Comparison of ENCODE assay signal across 24 cellular contexts in the genomic region with DNA sequence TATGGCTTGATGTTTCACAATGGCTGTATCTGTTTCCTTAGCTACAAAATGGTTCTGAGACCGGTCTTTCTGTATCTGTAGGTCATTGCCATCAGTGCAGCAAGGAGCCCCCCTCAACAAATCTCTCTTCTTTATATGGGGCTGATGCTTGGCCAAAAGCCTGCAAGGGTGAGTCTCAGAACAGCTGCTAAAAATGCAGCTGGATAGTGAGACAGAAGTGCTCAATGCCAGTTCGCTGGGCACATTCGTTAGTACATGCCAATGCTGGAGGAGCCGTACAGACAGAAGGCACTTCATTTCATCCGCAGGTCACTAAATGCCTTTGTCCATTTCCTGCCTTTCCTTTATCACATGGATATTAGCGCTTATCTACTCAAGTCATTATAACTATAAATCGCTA.
DNase-seq lines count a peak whose midpoint lies in the region; ATAC-seq and TF ChIP-seq lines count a peak whose summit lies in the region.
"Had no signal": no experiment of that assay in that cellular context is flagged by ENCODE, and none has a peak within 500 bp of the region (broad histone marks: within the 10 kb centered on the region; RNA-seq: fewer than 3 reads in every experiment).

No MANE protein-coding gene starts in this region.

- H3K4me1 ChIP-seq in IMR-90 (ENCODE audit: control insufficient read depth, insufficient read depth, low read length), result peaks cover 8% of the 10 kb centered on the region
- H3K4me1 ChIP-seq: colonic mucosa had no signal

- dilution Hi-C loops in IMR-90 (cut with HindIII; ENCODE audit: low sequenced_read_pairs, unreplicated experiment), result no loop called here

- H3K23ac ChIP-seq in IMR-90 (ENCODE audit: low read depth, low read length), result peak overlapping the region; percentile 54; the same call in 1 of the 2 replicates

- CTCF ChIA-PET in activated CD8-positive, alpha-beta memory T cell treated with anti-CD3 and anti-CD28 coated beads, Interleukin-2, amount 10 ng/mL, durations not matched to agents 7 days and 5 days (lab: Charles Lee), result interaction anchor here (1.1 to 4.5 kb wide), 5 partner anchors 8 to 65 kb away, joined by 3 to 30 read pairs (median 6); no protein-coding TSS in a partner anchor
- CTCF ChIA-PET in IMR-90 (lab: Yijun Ruan, JAX), result interaction anchor here (0.6 kb wide), 1 partner anchor 66 kb away, joined by 4 read pairs; no protein-coding TSS in a partner anchor

- peak overlapping the region; percentile 48 to 69; a peak in 2 of 4 replicates for H4K8ac ChIP-seq in IMR-90 (ENCODE audit: low read depth in 2 of 2, low read length in 2 of 2)

- no peak for ATAC-seq in activated CD8-positive, alpha-beta memory T cell treated with anti-CD3 and anti-CD28 coated beads, Interleukin-2, amount 10 ng/mL, durations not matched to agents 7 days and 5 days
- ATAC-seq in IMR-90 (ENCODE audit: low read depth) (no peak), GM21381 (IDR thresholded peaks at IDR 0.05; ENCODE audit: unreplicated experiment) (no peak)
- ATAC-seq in natural killer cell treated with Interleukin-12 subunit alpha and Interleukin-12 subunit beta and Interleukin-15 and Interleukin-18, amount 100 ng/mL, for 72 hours, result no peak
- ATAC-seq: A549, lower lobe of right lung had no signal

- no peak overlapping the region for H3K4me3 ChIP-seq in IMR-90 (ENCODE audit: insufficient read depth, low read depth, low read length)
- H3K4me3 ChIP-seq: A549, colonic mucosa, lower lobe of right lung, spleen, upper lobe of left lung had no signal

- peak overlapping the region; percentile 87 for H3K4ac ChIP-seq in IMR-90 (ENCODE audit: low read depth, low read length)

- no peak overlapping the region for H3K56ac ChIP-seq in IMR-90 (ENCODE audit: extremely low read depth, insufficient read depth, low read length)

- H3K36me3 ChIP-seq in IMR-90 (ENCODE audit: control insufficient read depth, insufficient read depth, low read length), result no peaks in the 10 kb centered on the region
- H3K36me3 ChIP-seq: brain microvascular endothelial cell, colonic mucosa, lower lobe of right lung, upper lobe of left lung had no signal

- no peak overlapping the region for H4K5ac ChIP-seq in IMR-90 (ENCODE audit: low read depth, low read length)

- peak overlapping the region; percentile 79 for H3K27ac Mint-ChIP-seq in activated CD8-positive, alpha-beta memory T cell treated with anti-CD3 and anti-CD28 coated beads, Interleukin-2, amount 10 ng/mL, durations not matched to agents 7 days and 5 days
- H3K27ac Mint-ChIP-seq in activated naive CD8-positive, alpha-beta T cell, result peak overlapping the region; percentile 87
- H3K27ac Mint-ChIP-seq in natural killer cell treated with Interleukin-12 subunit alpha and Interleukin-12 subunit beta and Interleukin-15 and Interleukin-18, amount 100 ng/mL, for 72 hours, result peak overlapping the region; percentile 93 to 94
- H3K27ac Mint-ChIP-seq: H9 had no signal

- POLR2A ChIA-PET in IMR-90 (lab: Charles Lee; ENCODE audit: unreplicated experiment), result no interaction called here

- peak overlapping the region; percentile 37; the same call in 1 of the 2 replicates for H3K18ac ChIP-seq in IMR-90 (ENCODE audit: low read depth, low read length)

- peaks cover 32% of the 10 kb centered on the region for H3K36me3 Mint-ChIP-seq in activated CD8-positive, alpha-beta memory T cell treated with anti-CD3 and anti-CD28 coated beads, Interleukin-2, amount 10 ng/mL, durations not matched to agents 7 days and 5 days
- peaks cover 22% of the 10 kb centered on the region for H3K36me3 Mint-ChIP-seq in activated naive CD8-positive, alpha-beta T cell
- H3K36me3 Mint-ChIP-seq in natural killer cell treated with Interleukin-12 subunit alpha and Interleukin-12 subunit beta and Interleukin-15 and Interleukin-18, amount 100 ng/mL, for 72 hours, result peaks cover 9% of the 10 kb centered on the region

- peak overlapping the region; percentile 77 for H2BK15ac ChIP-seq in IMR-90 (ENCODE audit: low read depth, low read length)

- WGBS in IMR-90 (ENCODE audit: extremely low coverage in 2 of 2, insufficient read length in 1 of 2), 2 experiments, result 93% methylated on average over 2 of the region's 7 CpGs; no CpG with 5 or more reads in 1 of the 2 experiments

- H3K4me3 Mint-ChIP-seq in activated CD8-positive, alpha-beta memory T cell treated with anti-CD3 and anti-CD28 coated beads, Interleukin-2, amount 10 ng/mL, durations not matched to agents 7 days and 5 days, result no peak overlapping the region
- H3K4me3 Mint-ChIP-seq in activated naive CD8-positive, alpha-beta T cell, result no peak overlapping the region
- peak overlapping the region; percentile 26 for H3K4me3 Mint-ChIP-seq in natural killer cell treated with Interleukin-12 subunit alpha and Interleukin-12 subunit beta and Interleukin-15 and Interleukin-18, amount 100 ng/mL, for 72 hours
- H3K4me3 Mint-ChIP-seq: H9 had no signal

- H3K27ac ChIP-seq in IMR-90 (ENCODE audit: insufficient read depth, low read length), result no peak overlapping the region
- H3K27ac ChIP-seq: colonic mucosa had no signal

- H3K9me3 Mint-ChIP-seq in activated CD8-positive, alpha-beta memory T cell treated with anti-CD3 and anti-CD28 coated beads, Interleukin-2, amount 10 ng/mL, durations not matched to agents 7 days and 5 days (ENCODE audit: low read depth), result no peaks in the 10 kb centered on the region
- no peaks in the 10 kb centered on the region for H3K9me3 Mint-ChIP-seq in activated naive CD8-positive, alpha-beta T cell (ENCODE audit: low read depth)
- H3K9me3 Mint-ChIP-seq in natural killer cell treated with Interleukin-12 subunit alpha and Interleukin-12 subunit beta and Interleukin-15 and Interleukin-18, amount 100 ng/mL, for 72 hours, result peaks cover 2% of the 10 kb centered on the region
- H3K9me3 Mint-ChIP-seq: H9 had no signal

- H2AK5ac ChIP-seq in IMR-90 (ENCODE audit: low read depth, low read length), result peak overlapping the region; percentile 89

- H4K91ac ChIP-seq in IMR-90 (ENCODE audit: insufficient read depth, low read depth, low read length), result 0 out of 2 replicates have a peak overlapping the region, but pooled peaks have one; percentile 6

- H3K27me3 ChIP-seq in IMR-90 (ENCODE audit: control insufficient read depth, insufficient read depth, low read length), result no peaks in the 10 kb centered on the region
- H3K27me3 ChIP-seq: brain microvascular endothelial cell, colonic mucosa, spleen, upper lobe of left lung had no signal

- no peak for TF ChIP-seq CTCF in IMR-90 (conservative IDR thresholded peaks at IDR 0.05; ENCODE audit: low read depth, low read length)

- peak overlapping the region; percentile 76 for H2BK5ac ChIP-seq in IMR-90 (ENCODE audit: low read depth, low read length, poor library complexity, severe bottlenecking)

- no peak for TF ChIP-seq RAD21 in IMR-90 (IDR thresholded peaks at IDR 0.05; ENCODE audit: low read length)

- peak overlapping the region; percentile 88 for H3K14ac ChIP-seq in IMR-90 (replicated peaks; ENCODE audit: low read depth, low read length)

- peaks cover 63% of the 10 kb centered on the region for H3K4me1 Mint-ChIP-seq in activated CD8-positive, alpha-beta memory T cell treated with anti-CD3 and anti-CD28 coated beads, Interleukin-2, amount 10 ng/mL, durations not matched to agents 7 days and 5 days
- peaks cover 80% of the 10 kb centered on the region for H3K4me1 Mint-ChIP-seq in activated naive CD8-positive, alpha-beta T cell (ENCODE audit: low read depth)
- peaks cover 59 to 64% of the 10 kb centered on the region in 2 donors for H3K4me1 Mint-ChIP-seq in natural killer cell treated with Interleukin-12 subunit alpha and Interleukin-12 subunit beta and Interleukin-15 and Interleukin-18, amount 100 ng/mL, for 72 hours (ENCODE audit: low read depth in 2 of 2)

- H2AK9ac ChIP-seq in IMR-90 (replicated peaks; ENCODE audit: low read depth, low read length, poor library complexity), result peak overlapping the region; percentile 23

- H2AFZ ChIP-seq in IMR-90 (replicated peaks; ENCODE audit: low read length, poor library complexity), result no peak overlapping the region

- H3K27me3 Mint-ChIP-seq in activated CD8-positive, alpha-beta memory T cell treated with anti-CD3 and anti-CD28 coated beads, Interleukin-2, amount 10 ng/mL, durations not matched to agents 7 days and 5 days, result peaks cover 6% of the 10 kb centered on the region
- no peaks in the 10 kb centered on the region for H3K27me3 Mint-ChIP-seq in activated naive CD8-positive, alpha-beta T cell
- H3K27me3 Mint-ChIP-seq in natural killer cell treated with Interleukin-12 subunit alpha and Interleukin-12 subunit beta and Interleukin-15 and Interleukin-18, amount 100 ng/mL, for 72 hours, result no peaks in the 10 kb centered on the region

- intact Hi-C loops in IMR-90 (cut with micrococcal nuclease), result loop anchor here (5.0 kb wide), 1 partner anchor 64 kb away; no protein-coding TSS in a partner anchor

- H3K79me1 ChIP-seq in IMR-90 (ENCODE audit: low read depth in 1 of 2, low read length in 2 of 2), result peaks cover 0 to 23% of the 10 kb centered on the region in 2 experiments; a peak in 2 of 4 replicates

- no peak for DNase-seq in activated CD8-positive, alpha-beta memory T cell treated with anti-CD3 and anti-CD28 coated beads, Interleukin-2, amount 10 ng/mL, durations not matched to agents 7 days and 5 days
- DNase-seq in activated CD8-positive, alpha-beta memory T cell treated with anti-CD3 and anti-CD28 coated beads, Interleukin-2, amount 50 U/mL, for 4 hours, result no peak
- no peak for DNase-seq in IMR-90
- DNase-seq in natural killer cell treated with Interleukin-12 subunit alpha and Interleukin-12 subunit beta and Interleukin-15 and Interleukin-18, amount 100 ng/mL, for 72 hours (ENCODE audit: low spot score), result no peak
- DNase-seq in AG20443 (ENCODE audit: low spot score), result no peak
- no peak for DNase-seq in cerebellar cortex (ENCODE audit: low spot score)
- DNase-seq: brain microvascular endothelial cell; colonic mucosa; H9; islet precursor cell; lower lobe of right lung; NCI-H1092 treated with DMSO at 0.1 percent for 48 hours; NCI-H2029 treated with DMSO at 0.1 percent for 48 hours; NCI-H345; NCI-H774; OCI-M1; Right ventricle myocardium superior; spleen; stimulated activated CD4-positive, alpha-beta T cell treated with anti-CD3 and anti-CD28 coated beads, Interleukin-4, amount 100 ng/mL, for 4 hours; SW 1271; upper lobe of left lung had no signal

- no TSS peak for BruUV-seq in IMR-90 (replicated peaks; lab: Mats Ljungman, UMichigan)

- peaks cover 20% of the 10 kb centered on the region for H3K9me1 ChIP-seq in IMR-90 (ENCODE audit: insufficient read depth, low read length)

- peak overlapping the region; percentile 89 for H2BK120ac ChIP-seq in IMR-90 (ENCODE audit: low read depth, low read length)

- in situ Hi-C loops in IMR-90 (cut with MboI; ENCODE audit: low sequenced_read_pairs), result no loop called here

- TF ChIP-seq POLR2A in IMR-90 (IDR thresholded peaks at IDR 0.05; ENCODE audit: low read depth, low read length), result no peak

- peak overlapping the region; percentile 92 for H2BK20ac ChIP-seq in IMR-90 (ENCODE audit: low read depth, low read length)

- no peak overlapping the region for H3K4me2 ChIP-seq in IMR-90 (ENCODE audit: low read depth, low read length)
- H3K4me2 ChIP-seq: A549 had no signal

- H4K20me1 ChIP-seq in IMR-90 (ENCODE audit: insufficient read depth, low read length), result no peaks in the 10 kb centered on the region

- no peak overlapping the region for H3K9ac ChIP-seq in IMR-90 (ENCODE audit: low read depth, low read length)

- H3K9me3 ChIP-seq in IMR-90 (ENCODE audit: control insufficient read depth, insufficient read depth, low read length), result no peaks in the 10 kb centered on the region
- H3K9me3 ChIP-seq: A549, colonic mucosa, lower lobe of right lung, spleen, upper lobe of left lung had no signal
